8 cellular contexts compared by ENCODE assay signal in the genomic region with DNA sequence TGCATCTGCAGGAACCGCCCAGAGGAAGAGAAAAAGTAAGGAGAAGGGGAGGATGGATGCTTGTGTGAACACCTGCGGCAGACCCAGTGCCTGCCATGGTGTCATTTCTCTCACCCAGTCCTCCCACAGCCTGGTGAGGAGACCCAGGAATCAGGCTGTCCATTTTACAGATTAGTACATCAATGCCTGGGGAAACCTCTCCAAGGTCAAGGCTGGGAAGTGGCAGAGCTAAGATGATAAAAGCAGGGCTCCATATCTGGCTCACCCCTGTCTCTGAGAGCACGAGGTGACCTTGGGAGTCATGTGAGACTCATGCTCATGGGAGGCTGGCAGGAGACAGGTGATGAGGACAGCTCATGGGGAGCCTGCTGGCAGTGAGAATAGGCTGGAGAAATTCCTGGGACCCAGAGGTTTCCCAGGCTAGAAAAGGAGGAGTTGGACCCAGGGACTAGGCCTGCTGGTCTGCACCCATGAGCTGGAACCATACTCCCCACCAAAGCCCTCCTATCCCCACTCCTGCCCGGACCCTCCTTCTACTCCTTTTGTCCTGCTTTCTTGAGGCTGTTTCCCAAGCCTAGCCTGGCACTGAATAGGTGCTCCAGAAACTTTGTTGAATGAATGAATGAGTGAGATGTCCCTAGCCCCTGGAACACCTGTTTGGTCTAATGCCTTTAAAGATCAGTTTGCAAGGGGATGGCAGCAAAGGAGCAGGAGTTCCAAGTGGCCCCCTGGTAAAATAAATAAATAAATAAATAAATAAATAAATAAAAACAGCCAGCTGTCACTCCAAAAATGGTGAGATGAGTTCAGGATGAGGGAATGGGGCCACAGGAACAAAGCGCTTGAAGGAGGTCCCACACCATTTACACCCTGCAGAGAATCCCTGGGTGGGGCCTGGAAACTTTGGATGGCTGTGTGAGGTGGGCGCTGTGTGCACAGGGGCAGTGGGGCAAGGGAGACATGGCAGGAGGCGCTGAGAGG. TPM values are rescaled to one million over a fixed set of nuclear protein-coding genes. Genes with fewer than 3 reads are reported as not detected.
A peak's percentile ranks its signal among the peaks of the same experiment; 100 is the strongest.
DNase-seq lines count a peak whose midpoint lies in the region; ATAC-seq and TF ChIP-seq lines count a peak whose summit lies in the region.

No MANE protein-coding gene starts in this region.

- no peak for DNase-seq in AG09309 (ENCODE audit: low read depth)
- peak; percentile 6 for DNase-seq in dedifferentiated amniotic fluid mesenchymal stem cell (ENCODE audit: extremely low spot score)
- no peak for DNase-seq in naive thymus-derived CD4-positive, alpha-beta T cell
- DNase-seq in HCEC 1CT: no peak

- peaks cover 0 to 6% (median 6%) of the 10 kb centered on the region in 3 donors for H3K4me1 Mint-ChIP-seq in IgD-negative memory B cell
- peaks cover 0 to 25% (median 22%) of the 10 kb centered on the region in 7 donors for H3K4me1 Mint-ChIP-seq in naive thymus-derived CD4-positive, alpha-beta T cell

- no peak for ATAC-seq in naive thymus-derived CD4-positive, alpha-beta T cell
- no peak for ATAC-seq in GM18498 (IDR thresholded peaks at IDR 0.05; ENCODE audit: unreplicated experiment)
- ATAC-seq in GM18868 (IDR thresholded peaks at IDR 0.05; ENCODE audit: unreplicated experiment): no peak
- no peak for ATAC-seq in GM21723 (IDR thresholded peaks at IDR 0.05; ENCODE audit: unreplicated experiment)

- intact Hi-C loops in naive thymus-derived CD4-positive, alpha-beta T cell (cut with micrococcal nuclease): loop anchor here in 1 of 2 donors (1.0 to 2.0 kb wide), 2 partner anchors 23 to 37 kb away; partner anchors contain the start of genes CFAP119, PHKG2 and RNF40

- no peaks in the 10 kb centered on the region for H3K36me3 Mint-ChIP-seq in IgD-negative memory B cell
- H3K36me3 Mint-ChIP-seq in naive thymus-derived CD4-positive, alpha-beta T cell: peaks cover 0 to 11% (median 4%) of the 10 kb centered on the region in 5 donors

- H3K9me3 ChIP-seq in naive thymus-derived CD4-positive, alpha-beta T cell (ENCODE audit: control insufficient read depth in 2 of 3, low read length in 3 of 3): no peaks in the 10 kb centered on the region

- CTCF ChIA-PET in naive thymus-derived CD4-positive, alpha-beta T cell (lab: Charles Lee): interaction anchor here (1.7 kb wide), 1 partner anchor 21 kb away, joined by 5 read pairs; no protein-coding TSS in a partner anchor

- POLR2A ChIA-PET in naive thymus-derived CD4-positive, alpha-beta T cell (lab: Charles Lee): interaction anchor here (0.6 to 1.0 kb wide), 5 partner anchors 16 to 1849 kb away, joined by 3 to 4 read pairs (median 3); no protein-coding TSS in a partner anchor

- no peak for TF ChIP-seq CTCF in AG09309 (IDR thresholded peaks at IDR 0.05; ENCODE audit: control insufficient read depth, insufficient read depth, low read depth, low read length, missing control alignments)

- H3K9me3 Mint-ChIP-seq in IgD-negative memory B cell: no peaks in the 10 kb centered on the region
- H3K9me3 Mint-ChIP-seq in naive thymus-derived CD4-positive, alpha-beta T cell: peaks cover 0 to 2% (median 0%) of the 10 kb centered on the region in 11 donors

- peak overlapping the region; percentile 91 for H3K4me3 ChIP-seq in AG09309 (ENCODE audit: control insufficient read depth, low read depth, low read length)
- H3K4me3 ChIP-seq in naive thymus-derived CD4-positive, alpha-beta T cell (ENCODE audit: low read length): no peak overlapping the region

- peaks cover 7% of the 10 kb centered on the region in 2 donors for H3K4me1 ChIP-seq in naive thymus-derived CD4-positive, alpha-beta T cell (ENCODE audit: control insufficient read depth in 2 of 2, insufficient read depth in 2 of 2, low read length in 2 of 2)

- peaks cover 0 to 7% of the 10 kb centered on the region in 2 donors for H3K27me3 ChIP-seq in naive thymus-derived CD4-positive, alpha-beta T cell (ENCODE audit: control insufficient read depth in 2 of 2, insufficient read depth in 2 of 2, low read length in 2 of 2)

- H3K4me3 Mint-ChIP-seq in IgD-negative memory B cell: peak overlapping the region in 3 of 4 donors; percentile 36 to 88 (median 62)
- peak overlapping the region; percentile 60 to 94 (median 82) for H3K4me3 Mint-ChIP-seq in naive thymus-derived CD4-positive, alpha-beta T cell

- peaks cover 0 to 28% (median 0%) of the 10 kb centered on the region in 3 experiments for H3K36me3 ChIP-seq in naive thymus-derived CD4-positive, alpha-beta T cell (ENCODE audit: control insufficient read depth in 2 of 3, insufficient read depth in 3 of 3, low read length in 3 of 3)

- no peak overlapping the region for H3K27ac Mint-ChIP-seq in IgD-negative memory B cell
- H3K27ac Mint-ChIP-seq in naive thymus-derived CD4-positive, alpha-beta T cell: peak overlapping the region in 7 of 9 donors; percentile 8 to 66 (median 44)

- H3K27ac ChIP-seq in naive thymus-derived CD4-positive, alpha-beta T cell (ENCODE audit: low read depth, low read length): no peak overlapping the region

- H3K27me3 Mint-ChIP-seq in IgD-negative memory B cell: peaks cover 18% of the 10 kb centered on the region
- H3K27me3 Mint-ChIP-seq in naive thymus-derived CD4-positive, alpha-beta T cell: peaks cover 0 to 42% (median 0%) of the 10 kb centered on the region in 5 donors

RNA-seq across cellular contexts. Expression of gene ZNF629, which starts 1.6 kb away (rescaled TPM):
- 0.30 TPM for polyA plus RNA-seq in IgD-negative memory B cell
- 10 to 100 TPM in 1 of 5 experiments, 1 to 10 TPM in 4; 2.4 to 11.1 (median 4.2) TPM for total RNA-seq in naive thymus-derived CD4-positive, alpha-beta T cell
- 1 to 10 TPM in 1 of 2 donors, under 1 TPM in 1; 0.66 to 3.1 TPM for polyA plus RNA-seq in naive thymus-derived CD4-positive, alpha-beta T cell

RNA-seq across cellular contexts. Expression of gene RNF40, which starts 23.3 kb away (rescaled TPM):
- 56.0 TPM for polyA plus RNA-seq in IgD-negative memory B cell
- 100 to 1,000 TPM in 3 of 5 experiments, 10 to 100 TPM in 2; 68.7 to 122 (median 114) TPM for total RNA-seq in naive thymus-derived CD4-positive, alpha-beta T cell
- 10 to 100 TPM; 19.4 to 50.7 TPM for polyA plus RNA-seq in naive thymus-derived CD4-positive, alpha-beta T cell

RNA-seq across cellular contexts. Expression of gene CFAP119, which starts 23.6 kb away (rescaled TPM):
- polyA plus RNA-seq in IgD-negative memory B cell: 0.63 TPM
- total RNA-seq in naive thymus-derived CD4-positive, alpha-beta T cell: 1 to 10 TPM; 2.3 to 5.9 (median 2.9) TPM
- polyA plus RNA-seq in naive thymus-derived CD4-positive, alpha-beta T cell: under 1 TPM; 0.41 to 0.63 TPM

RNA-seq across cellular contexts. Expression of gene PHKG2, which starts 37.2 kb away (rescaled TPM):
- 36.7 TPM for polyA plus RNA-seq in IgD-negative memory B cell
- total RNA-seq in naive thymus-derived CD4-positive, alpha-beta T cell: 10 to 100 TPM; 33.2 to 57.8 (median 46.7) TPM
- 10 to 100 TPM; 37.2 to 43.5 TPM for polyA plus RNA-seq in naive thymus-derived CD4-positive, alpha-beta T cell

Comparison
In these comparisons a context has a peak if more than half of its experiments do, and no peak if none do; other contexts are left out.
1. H3K27ac Mint-ChIP-seq: peak in naive thymus-derived CD4-positive, alpha-beta T cell (7 of 9); none in IgD-negative memory B cell (0 of 3).